ENCODE assay signal across 1 cellular context in genomic region chr11:94147433-94147845, GRCh38.
A peak's percentile ranks its signal among the peaks of the same experiment; 100 is the strongest.
TF ChIP-seq lines count a peak whose summit lies in the region.

No MANE protein-coding gene starts in this region.

TF ChIP-seq in GM12878, 131 proteins besides CTCF, POLR2A, EP300 and RAD21 (continued from another document):
- TF ChIP-seq BCL3 (IDR thresholded peaks at IDR 0.05; ENCODE audit: borderline replicate concordance, insufficient read depth, low read depth, low read length, poor library complexity, severe bottlenecking) (no peak), POLR2AphosphoS5 (IDR thresholded peaks at IDR 0.05; ENCODE audit: low read length) (no peak), IKZF1 (conservative IDR thresholded peaks at IDR 0.05) (peak; percentile 22; the same call in 1 of the 2 replicates), RUNX3 (IDR thresholded peaks at IDR 0.05; ENCODE audit: low read length) (peak; percentile 54; the same call in 1 of the 2 replicates), PML (IDR thresholded peaks at IDR 0.05; ENCODE audit: low read length) (no peak), CREB1 (IDR thresholded peaks at IDR 0.05; ENCODE audit: low read depth) (no peak), ZNF274 (IDR thresholded peaks at IDR 0.05; ENCODE audit: insufficient read depth, insufficient read length) (no peak), NFXL1 (IDR thresholded peaks at IDR 0.05; ENCODE audit: borderline replicate concordance) (no peak), SIX5 (IDR thresholded peaks at IDR 0.05; ENCODE audit: low read depth, low read length, severe bottlenecking) (no peak), ZNF622 (IDR thresholded peaks at IDR 0.05) (no peak), CREM (IDR thresholded peaks at IDR 0.05; ENCODE audit: low read depth) (no peak)
- TF ChIP-seq, protein P1, sequence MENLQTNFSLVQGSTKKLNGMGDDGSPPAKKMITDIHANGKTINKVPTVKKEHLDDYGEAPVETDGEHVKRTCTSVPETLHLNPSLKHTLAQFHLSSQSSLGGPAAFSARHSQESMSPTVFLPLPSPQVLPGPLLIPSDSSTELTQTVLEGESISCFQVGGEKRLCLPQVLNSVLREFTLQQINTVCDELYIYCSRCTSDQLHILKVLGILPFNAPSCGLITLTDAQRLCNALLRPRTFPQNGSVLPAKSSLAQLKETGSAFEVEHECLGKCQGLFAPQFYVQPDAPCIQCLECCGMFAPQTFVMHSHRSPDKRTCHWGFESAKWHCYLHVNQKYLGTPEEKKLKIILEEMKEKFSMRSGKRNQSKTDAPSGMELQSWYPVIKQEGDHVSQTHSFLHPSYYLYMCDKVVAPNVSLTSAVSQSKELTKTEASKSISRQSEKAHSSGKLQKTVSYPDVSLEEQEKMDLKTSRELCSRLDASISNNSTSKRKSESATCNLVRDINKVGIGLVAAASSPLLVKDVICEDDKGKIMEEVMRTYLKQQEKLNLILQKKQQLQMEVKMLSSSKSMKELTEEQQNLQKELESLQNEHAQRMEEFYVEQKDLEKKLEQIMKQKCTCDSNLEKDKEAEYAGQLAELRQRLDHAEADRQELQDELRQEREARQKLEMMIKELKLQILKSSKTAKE (IDR thresholded peaks at IDR 0.05; ENCODE audit: low read depth, poor library complexity, severe bottlenecking) = no peak
